Comparison of ENCODE assay signal across 16 cellular contexts in genomic region chr14:100398044-100398443, GRCh38. TPM values are rescaled to one million over a fixed set of nuclear protein-coding genes. Genes with fewer than 3 reads are reported as not detected.
DNase-seq lines count a peak whose midpoint lies in the region; TF ChIP-seq lines count a peak whose summit lies in the region.
"Had no signal": no experiment of that assay in that cellular context is flagged by ENCODE, and none has a peak within 500 bp of the region (broad histone marks: within the 10 kb centered on the region; RNA-seq: fewer than 3 reads in every experiment).

No MANE protein-coding gene starts in this region.

- H4K5ac ChIP-seq in mesendoderm (ENCODE audit: low read length), result no peak overlapping the region

- H3K4me1 ChIP-seq in mesendoderm (ENCODE audit: control insufficient read depth, low read depth, low read length), result peaks cover 9% of the 10 kb centered on the region

- H2AK5ac ChIP-seq in mesendoderm (ENCODE audit: low read length), result no peak overlapping the region

- no peak overlapping the region for H3K9ac ChIP-seq in mesendoderm (ENCODE audit: low read length)

- H2BK120ac ChIP-seq in mesendoderm (ENCODE audit: low read depth, low read length), result no peak overlapping the region

- no peak overlapping the region for H3K27ac ChIP-seq in mesendoderm (ENCODE audit: low read depth, low read length)
- H3K27ac ChIP-seq: C4-2B, gastroesophageal sphincter, WERI-Rb-1 had no signal

- WGBS in mesendoderm (ENCODE audit: extremely low coverage, insufficient coverage, low lambda C conversion rate), result no CpG with 5 or more reads among the region's 6 CpGs

- no peaks in the 10 kb centered on the region for H3K36me3 ChIP-seq in mesendoderm (ENCODE audit: control insufficient read depth, insufficient read depth, low read length)
- H3K36me3 ChIP-seq: gastroesophageal sphincter, WERI-Rb-1 had no signal

- no peak for TF ChIP-seq CTCF in epithelial cell of esophagus (IDR thresholded peaks at IDR 0.05; ENCODE audit: insufficient read depth, low read depth, low read length, missing control alignments)

- H4K8ac ChIP-seq in mesendoderm (ENCODE audit: low read depth, low read length), result no peak overlapping the region

- no peak overlapping the region for H3K56ac ChIP-seq in mesendoderm (ENCODE audit: low read length)

- H3K18ac ChIP-seq in mesendoderm (ENCODE audit: low read length), result no peak overlapping the region

- no peaks in the 10 kb centered on the region for H3K79me2 ChIP-seq in mesendoderm (ENCODE audit: control insufficient read depth, insufficient read depth, low read length)

- H3K4me3 ChIP-seq in epithelial cell of esophagus (ENCODE audit: low read length) (no peak overlapping the region), mesendoderm (ENCODE audit: low read length) (no peak overlapping the region)
- H3K4me3 ChIP-seq: gastroesophageal sphincter, smooth muscle cell had no signal

- H2BK5ac ChIP-seq in mesendoderm (ENCODE audit: low read length), result no peak overlapping the region

- in situ Hi-C loops in KBM-7 (cut with MboI; ENCODE audit: low pct_unique_long_range_greater_than_20kb, low sequenced_read_pairs), result loop anchor here (25.0 kb wide), 2 partner anchors 239 to 489 kb away; no protein-coding TSS in a partner anchor

- no peaks in the 10 kb centered on the region for H3K79me1 ChIP-seq in mesendoderm (ENCODE audit: low read length)

- no peak overlapping the region for H3K4ac ChIP-seq in mesendoderm (ENCODE audit: low read depth, low read length)

- H3K27me3 ChIP-seq in mesendoderm (ENCODE audit: insufficient read depth, low read length, poor library complexity), result no peaks in the 10 kb centered on the region
- H3K27me3 ChIP-seq: gastroesophageal sphincter had no signal

- no peak overlapping the region for H3K4me2 ChIP-seq in mesendoderm (ENCODE audit: low read length)
- H3K4me2 ChIP-seq: smooth muscle cell had no signal

- H2BK15ac ChIP-seq in mesendoderm (replicated peaks; ENCODE audit: low read depth), result no peak overlapping the region

- DNase-seq in NCI-H2171 (lab: John Stamatoyannopoulos, UW) (peak; percentile 24), epithelial cell of esophagus (ENCODE audit: low read depth) (peak; percentile 85), mesendoderm (peak; percentile 25), ureter (ENCODE audit: low spot score) (peak; percentile 58), KBM-7 (no peak), RKO (ENCODE audit: low spot score) (no peak)
- no peak for DNase-seq in stimulated activated CD4-positive, alpha-beta T cell treated with anti-CD3 and anti-CD28 coated beads, Interleukin-15, amount 100 ng/mL, for 24 hours
- DNase-seq: activated CD8-positive, alpha-beta T cell treated with anti-CD3 and anti-CD28 coated beads, Interleukin-2, amount 10 ng/mL, durations not matched to agents 7 days and 5 days; cerebellar nuclear complex; NCI-H2081 treated with DMSO at 0.1 percent for 48 hours; NCI-H748 treated with DMSO at 0.1 percent for 48 hours; posterior cingulate gyrus; WERI-Rb-1 had no signal

- no peak overlapping the region for H3K23ac ChIP-seq in mesendoderm (ENCODE audit: low read length)

RNA-seq across cellular contexts. Expression of gene WDR25, which starts 21.8 kb away (rescaled TPM):
- polyA plus RNA-seq in mesendoderm (2013, experiment 1 of 2), result 10.0 TPM
- polyA plus RNA-seq in mesendoderm (2013, experiment 2 of 2), result 8.8 TPM
- total RNA-seq in ureter, result 14.7 TPM

Comparison
In these comparisons a context has a peak if more than half of its experiments do, and no peak if none do; other contexts are left out.
1. DNase-seq: peak in NCI-H2171 (single experiment), epithelial cell of esophagus (single experiment), mesendoderm (single experiment) and ureter (single experiment); none in stimulated activated CD4-positive, alpha-beta T cell treated with anti-CD3 and anti-CD28 coated beads, Interleukin-15, amount 100 ng/mL, for 24 hours (single experiment), KBM-7 (single experiment) and RKO (single experiment).